In genomic region chrX:40922307-40922706, GRCh38 we compare ENCODE assay signal across 8 cellular contexts.
DNase-seq lines count a peak whose midpoint lies in the region; ATAC-seq, FAIRE-seq and TF ChIP-seq lines count a peak whose summit lies in the region.

No MANE protein-coding gene starts in this region.

- no peak for ATAC-seq in GM21737 (IDR thresholded peaks at IDR 0.05; ENCODE audit: unreplicated experiment)

- H3K4me3 ChIP-seq in epithelial cell of esophagus (ENCODE audit: low read length) (no peak overlapping the region), smooth muscle cell (no peak overlapping the region)

- H3K27ac ChIP-seq in smooth muscle cell (ENCODE audit: low read depth), result no peak overlapping the region

- no peak overlapping the region for H3K4me2 ChIP-seq in smooth muscle cell

- DNase-seq in SIG-M5 treated with dmso at 0.1 percent for 504 hours (lab: John Stamatoyannopoulos, UW; ENCODE audit: unreplicated experiment) (peak; percentile 11), SIG-M5 (lab: John Stamatoyannopoulos, UW) (no peak), NCI-H526 (lab: John Stamatoyannopoulos, UW) (peak; percentile 28 to 73), epithelial cell of esophagus (ENCODE audit: low read depth) (peak; percentile 67), smooth muscle cell (lab: John Stamatoyannopoulos, UW; ENCODE audit: unreplicated experiment) (no peak), cerebellar nuclear complex (lab: John Stamatoyannopoulos, UW) (no peak), GM19239 (ENCODE audit: insufficient read length, low spot score) (no peak)

- no peaks in the 10 kb centered on the region for H4K20me1 ChIP-seq in smooth muscle cell (ENCODE audit: low read depth)

- no peak overlapping the region for H3K9ac ChIP-seq in smooth muscle cell (ENCODE audit: low read depth)

- WGBS in smooth muscle cell (ENCODE audit: low lambda C conversion rate), result 32% methylated on average over 7 of the region's 7 CpGs

- no peak for FAIRE-seq in GM19239 (lab: Jason Lieb, UNC)

- H3K79me2 ChIP-seq in smooth muscle cell (ENCODE audit: low read depth), result no peaks in the 10 kb centered on the region

- H3K27me3 ChIP-seq in smooth muscle cell (ENCODE audit: low read depth), result no peaks in the 10 kb centered on the region

- H2AFZ ChIP-seq in smooth muscle cell (ENCODE audit: low read depth), result no peak overlapping the region

- peak; percentile 54 for TF ChIP-seq CTCF in epithelial cell of esophagus (IDR thresholded peaks at IDR 0.05; ENCODE audit: insufficient read depth, low read depth, low read length, missing control alignments)
- peak; percentile 33 for TF ChIP-seq CTCF in smooth muscle cell (IDR thresholded peaks at IDR 0.05; ENCODE audit: borderline replicate concordance, insufficient read depth, poor library complexity, severe bottlenecking)

- no peaks in the 10 kb centered on the region for H3F3A ChIP-seq in smooth muscle cell (ENCODE audit: low read depth)

- H3K4me1 ChIP-seq in smooth muscle cell (ENCODE audit: low read depth), result no peaks in the 10 kb centered on the region

- H3K36me3 ChIP-seq in smooth muscle cell (ENCODE audit: low read depth), result peaks cover 5% of the 10 kb centered on the region

- H3K9me3 ChIP-seq in smooth muscle cell (replicated peaks; ENCODE audit: low read depth), result no peaks in the 10 kb centered on the region

Comparison
In these comparisons a context has a peak if more than half of its experiments do, and no peak if none do; other contexts are left out.
1. DNase-seq: peak in SIG-M5 treated with dmso at 0.1 percent for 504 hours (single experiment), NCI-H526 (2 of 2) and epithelial cell of esophagus (single experiment); none in SIG-M5 (single experiment), smooth muscle cell (single experiment), cerebellar nuclear complex (0 of 2) and GM19239 (single experiment).